ENCODE assay signal across 20 cellular contexts in genomic region chr16:86490859-86491642, GRCh38. TPM values are rescaled to one million over a fixed set of nuclear protein-coding genes. Genes with fewer than 3 reads are reported as not detected.
DNase-seq lines count a peak whose midpoint lies in the region; ATAC-seq and TF ChIP-seq lines count a peak whose summit lies in the region.
"Had no signal": no experiment of that assay in that cellular context is flagged by ENCODE, and none has a peak within 500 bp of the region (broad histone marks: within the 10 kb centered on the region; RNA-seq: fewer than 3 reads in every experiment).

No MANE protein-coding gene starts in this region.

- H3K27ac ChIP-seq in substantia nigra (ENCODE audit: low read depth, low read length, poor library complexity, severe bottlenecking): peak overlapping the region; percentile 85
- H3K27ac ChIP-seq: cardiac muscle cell had no signal

- in situ Hi-C loops in GM13976 (cut with MboI; ENCODE audit: low sequenced_read_pairs, unreplicated experiment): no loop called here

- ATAC-seq in HG02938 (IDR thresholded peaks at IDR 0.05; ENCODE audit: unreplicated experiment) (no peak), GM18861 (IDR thresholded peaks at IDR 0.05; ENCODE audit: unreplicated experiment) (no peak)
- ATAC-seq: activated naive CD4-positive, alpha-beta T cell treated with anti-CD3 and anti-CD28 coated beads, Interleukin-2, amount 50 U/mL, for 72 hours; GM12878 had no signal

- H3K4me3 ChIP-seq in fibroblast of the aortic adventitia (ENCODE audit: low read depth, low read length): no peak overlapping the region
- H3K4me3 ChIP-seq: cardiac muscle cell, GM12878 had no signal

- DNase-seq in GM04504 (ENCODE audit: low read depth): peak; percentile 38
- DNase-seq in SW480 (ENCODE audit: low spot score): peak; percentile 75
- DNase-seq in fibroblast of the aortic adventitia (ENCODE audit: low read depth): peak; percentile 63
- peak in 6 of 49 donors; percentile 21 to 42 (median 29) for DNase-seq in substantia nigra (lab: John Stamatoyannopoulos, UW)
- DNase-seq in GM13976 (ENCODE audit: low spot score): no peak
- no peak for DNase-seq in SK-N-DZ (ENCODE audit: low spot score)
- DNase-seq: activated CD4-positive, alpha-beta T cell treated with anti-CD3 and anti-CD28 coated beads for 48 hours; activated T-cell treated with anti-CD3 and anti-CD28 coated beads, Interleukin-2, amount 50 U/mL, for 1 hour; CD4-positive, CD25-positive, alpha-beta regulatory T cell; NCI-H1092; NCI-H2171 treated with DMSO at 0.1 percent for 48 hours; nephron progenitor cell; NK-92 treated with Interleukin-12 subunit alpha and Interleukin-12 subunit beta, amount 100 ng/mL, for 24 hours; SIG-M5 had no signal

- TF ChIP-seq CTCF in fibroblast of the aortic adventitia (IDR thresholded peaks at IDR 0.05; ENCODE audit: insufficient read depth, low read length): no peak
- TF ChIP-seq CTCF in GM13976 (IDR thresholded peaks at IDR 0.05; ENCODE audit: borderline replicate concordance, control extremely low read depth, extremely low read depth, insufficient read depth, missing control alignments): no peak

RNA-seq across cellular contexts. Expression of gene FOXF1, which starts 19.3 kb away (rescaled TPM):
- total RNA-seq in fibroblast of the aortic adventitia (ENCODE audit: low replicate concordance): 1.6 and 3.0 TPM in 2 replicates
- polyA plus RNA-seq in SK-N-DZ (2014; cell fraction: cytosol; rRNA removed): not detected in 2 replicates
- polyA plus RNA-seq in SK-N-DZ (2014; cell fraction: nucleus; rRNA removed): not detected in 2 replicates
- total RNA-seq: activated naive CD4-positive, alpha-beta T cell treated with anti-CD3 and anti-CD28 coated beads, Interleukin-2, amount 50 U/mL, for 72 hours; CD4-positive, CD25-positive, alpha-beta regulatory T cell; GM12878 had no signal
- polyA plus RNA-seq: CD4-positive, CD25-positive, alpha-beta regulatory T cell; IgD-negative memory B cell had no signal

Comparison
In these comparisons a context has a peak if more than half of its experiments do, and no peak if none do; other contexts are left out.
1. DNase-seq: peak in GM04504 (single experiment), SW480 (single experiment) and fibroblast of the aortic adventitia (single experiment); none in GM13976 (single experiment) and SK-N-DZ (single experiment).